11 cellular contexts compared by ENCODE assay signal in the genomic region with DNA sequence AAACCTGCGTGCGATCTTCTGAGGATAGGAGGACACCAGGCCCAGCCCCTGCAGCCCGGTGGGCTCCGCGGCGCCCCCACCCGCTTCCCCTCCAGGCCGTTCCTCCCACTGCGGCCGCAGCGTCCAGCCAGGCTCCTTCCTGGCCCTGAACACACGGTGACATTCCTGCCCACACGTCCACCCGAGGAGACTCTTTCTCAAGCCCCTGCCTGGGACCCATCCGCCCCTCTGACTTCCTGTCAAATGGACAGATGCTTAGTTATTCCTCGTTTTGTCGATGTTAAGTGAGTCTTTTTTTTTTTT. TPM values are rescaled to one million over a fixed set of nuclear protein-coding genes. Genes with fewer than 3 reads are reported as not detected.
DNase-seq lines count a peak whose midpoint lies in the region; ATAC-seq and TF ChIP-seq lines count a peak whose summit lies in the region.
"Had no signal": no experiment of that assay in that cellular context is flagged by ENCODE, and none has a peak within 500 bp of the region (broad histone marks: within the 10 kb centered on the region; RNA-seq: fewer than 3 reads in every experiment).

No MANE protein-coding gene starts in this region.

- no peaks in the 10 kb centered on the region for H3K79me2 ChIP-seq in ACC112 (ENCODE audit: control insufficient read depth, insufficient read depth, low read length, unreplicated experiment)

- peaks cover 30 to 31% of the 10 kb centered on the region in 2 donors for H3K27me3 Mint-ChIP-seq in effector memory CD8-positive, alpha-beta T cell

- H3K9me3 Mint-ChIP-seq in effector memory CD8-positive, alpha-beta T cell = no peaks in the 10 kb centered on the region

- intact Hi-C loops in ovary (cut with DNase I) = no loop called here

- 18 to 46% (median 28%) methylated on average over 17 of the region's 17 CpGs for WGBS in ovary, 3 donors

- H3K4me3 Mint-ChIP-seq in effector memory CD8-positive, alpha-beta T cell = peak overlapping the region; percentile 57 to 66

- TF ChIP-seq EP300 in ovary (IDR thresholded peaks at IDR 0.05) = no peak

- H3K4me1 Mint-ChIP-seq in effector memory CD8-positive, alpha-beta T cell (ENCODE audit: low read depth in 2 of 2) = peaks cover 14 to 18% of the 10 kb centered on the region in 2 donors

- H3K27me3 ChIP-seq in ACC112 (ENCODE audit: insufficient read depth, low read length) (peaks cover 27% of the 10 kb centered on the region), ovary (no peaks in the 10 kb centered on the region)

- no peak for TF ChIP-seq CTCF in ovary (IDR thresholded peaks at IDR 0.05)

- H3K9me3 ChIP-seq in ovary = no peaks in the 10 kb centered on the region

- H3K36me3 ChIP-seq in ACC112 (ENCODE audit: insufficient read depth, low read length) (no peaks in the 10 kb centered on the region), ovary (no peaks in the 10 kb centered on the region)

- H2AFZ ChIP-seq in ACC112 (ENCODE audit: low read length, unreplicated experiment) = peak overlapping the region; percentile 50

- peak overlapping the region; percentile 76 for H3K4me3 ChIP-seq in ACC112 (ENCODE audit: low read depth, low read length)
- peak overlapping the region; percentile 26 for H3K4me3 ChIP-seq in ovary

- no peak overlapping the region for H3K27ac ChIP-seq in ACC112 (ENCODE audit: low read depth, low read length)
- no peak overlapping the region for H3K27ac ChIP-seq in ovary

- ATAC-seq in effector memory CD8-positive, alpha-beta T cell (replicated peaks) = no peak
- ATAC-seq in HG02642 (IDR thresholded peaks at IDR 0.05; ENCODE audit: poor library complexity, unreplicated experiment) = no peak
- no peak for ATAC-seq in GM18517 (IDR thresholded peaks at IDR 0.05; ENCODE audit: unreplicated experiment)
- ATAC-seq: HCT116 had no signal

- H3K4me1 ChIP-seq in ACC112 (ENCODE audit: control insufficient read depth, insufficient read depth, low read length, unreplicated experiment) (no peaks in the 10 kb centered on the region), ovary (ENCODE audit: insufficient read depth) (peaks cover 1% of the 10 kb centered on the region)

- peak overlapping the region in 1 of 2 donors; percentile 44 for H3K27ac Mint-ChIP-seq in effector memory CD8-positive, alpha-beta T cell

- TF ChIP-seq POLR2A in ovary (IDR thresholded peaks at IDR 0.05) = no peak

- DNase-seq in HuH-7.5 (ENCODE audit: low spot score) (peak; percentile 59), ovary (no peak), KG1 (lab: John Stamatoyannopoulos, UW) (no peak), dedifferentiated amniotic fluid mesenchymal stem cell (ENCODE audit: extremely low spot score) (no peak)
- no peak for DNase-seq in effector memory CD8-positive, alpha-beta T cell
- DNase-seq: NCI-H2029 treated with DMSO at 0.1 percent for 48 hours, SHP77 had no signal

- peaks cover 10% of the 10 kb centered on the region for H3K36me3 Mint-ChIP-seq in effector memory CD8-positive, alpha-beta T cell (ENCODE audit: insufficient read depth)

RNA-seq across cellular contexts. Expression of a gene that starts 32.4 kb away (rescaled TPM):
- total RNA-seq in ovary = 1 to 10 TPM in 5 of 7 donors, under 1 TPM in 2; 0.72 to 2.0 (median 1.6) TPM
- 1 to 10 TPM in 1 of 2 donors, under 1 TPM in 1; 0.93 to 2.3 TPM for polyA plus RNA-seq in ovary
